Comparison of ENCODE assay signal across 27 cellular contexts in the genomic region with DNA sequence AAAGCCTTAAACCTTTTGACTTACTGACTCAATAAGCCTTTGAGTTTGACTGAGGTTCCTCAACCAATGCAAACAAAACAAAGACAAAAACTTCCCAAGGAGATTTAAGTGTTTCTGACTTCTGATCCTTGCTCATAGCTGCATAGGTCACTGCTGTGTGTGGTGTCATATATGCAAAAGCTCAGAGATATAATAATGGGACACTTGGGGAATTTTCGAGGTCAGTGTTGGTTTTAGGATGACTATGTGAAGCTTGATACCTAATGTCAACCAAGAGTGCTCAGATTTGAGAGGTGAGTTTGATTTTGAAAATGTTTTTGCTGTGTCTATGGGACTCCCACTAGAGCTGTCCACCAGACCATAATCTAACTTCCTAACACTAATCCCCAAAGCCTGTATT.
"Had no signal": no experiment of that assay in that cellular context is flagged by ENCODE, and none has a peak within 500 bp of the region (broad histone marks: within the 10 kb centered on the region; RNA-seq: fewer than 3 reads in every experiment).

No MANE protein-coding gene starts in this region.

- H3K4me1 Mint-ChIP-seq: mesothelial cell of epicardium, naive B cell, neural progenitor cell had no signal

- H3K9ac ChIP-seq: neural progenitor cell, parathyroid adenoma had no signal

- H3K4me1 ChIP-seq: colonic mucosa, gastrocnemius medialis, neural progenitor cell, parathyroid adenoma, tibial nerve, vagina had no signal

- H3K9me3 ChIP-seq: colonic mucosa, gastrocnemius medialis, mucosa of descending colon, thoracic aorta, tibial nerve, vagina had no signal

- H3K27ac ChIP-seq: colonic mucosa, gastrocnemius medialis, neural progenitor cell, parathyroid adenoma, thoracic aorta, tibial nerve, vagina had no signal

- H3K27me3 Mint-ChIP-seq: dendritic cell treated with granulocyte-macrophage colony-stimulating factor and Interleukin-4, amounts not matched to agents 40 ng/mL and 50 ng/mL, for 4 days; progenitor cell of endocrine pancreas had no signal

- H3K4me3 Mint-ChIP-seq: dendritic cell treated with granulocyte-macrophage colony-stimulating factor and Interleukin-4, amounts not matched to agents 40 ng/mL and 50 ng/mL, for 4 days; endodermal cell; mesothelial cell of epicardium; naive B cell; nephron; neural progenitor cell had no signal

- H3K27ac Mint-ChIP-seq: dendritic cell treated with granulocyte-macrophage colony-stimulating factor and Interleukin-4, amounts not matched to agents 40 ng/mL and 50 ng/mL, for 4 days; endodermal cell; mesothelial cell of epicardium; nephron; neural progenitor cell; progenitor cell of endocrine pancreas had no signal

- FAIRE-seq: keratinocyte had no signal

- H3K4me2 ChIP-seq: neural progenitor cell, smooth muscle cell had no signal

- H3K36me3 ChIP-seq: colonic mucosa, neural progenitor cell, thoracic aorta, vagina had no signal

- DNase-seq: colonic mucosa; effector CD8-positive, alpha-beta T cell; endodermal cell; foreskin fibroblast; gastrocnemius medialis; head of caudate nucleus; mucosa of descending colon; naive B cell; stimulated activated CD4-positive, alpha-beta T cell treated with anti-CD3 and anti-CD28 coated beads, Interleukin-12 subunit alpha, Interleukin-12 subunit beta, amount 100 ng/mL, for 4 hours; stimulated activated CD4-positive, alpha-beta T cell treated with anti-CD3 and anti-CD28 coated beads, Interleukin-1b, Interleukin-23, amount 100 ng/mL, for 48 hours; stimulated activated CD4-positive, alpha-beta T cell treated with anti-CD3 and anti-CD28 coated beads, Interleukin-4, amount 100 ng/mL, for 1 hour; stimulated activated CD8-positive, alpha-beta memory T cell treated with anti-CD3 and anti-CD28 coated beads, Interleukin-4, amount 100 ng/mL, for 48 hours; stimulated activated naive CD4-positive, alpha-beta T cell treated with Interleukin-2 at 50 U/mL for 16 hours had no signal

- H3K4me3 ChIP-seq: colonic mucosa, gastrocnemius medialis, mucosa of descending colon, neural progenitor cell, smooth muscle cell, thoracic aorta, tibial nerve, vagina had no signal

- H2AFZ ChIP-seq: neural progenitor cell, parathyroid adenoma had no signal

- H3K79me2 ChIP-seq: parathyroid adenoma had no signal

- ATAC-seq: esophagus mucosa, gastrocnemius medialis, left lobe of liver, mucosa of descending colon, sciatic nerve had no signal

- H3K27me3 ChIP-seq: colonic mucosa, gastrocnemius medialis, tibial nerve, vagina had no signal

- H3K9me3 Mint-ChIP-seq: dendritic cell treated with granulocyte-macrophage colony-stimulating factor and Interleukin-4, amounts not matched to agents 40 ng/mL and 50 ng/mL, for 4 days; endodermal cell; nephron; neural progenitor cell had no signal
